In the genomic region with DNA sequence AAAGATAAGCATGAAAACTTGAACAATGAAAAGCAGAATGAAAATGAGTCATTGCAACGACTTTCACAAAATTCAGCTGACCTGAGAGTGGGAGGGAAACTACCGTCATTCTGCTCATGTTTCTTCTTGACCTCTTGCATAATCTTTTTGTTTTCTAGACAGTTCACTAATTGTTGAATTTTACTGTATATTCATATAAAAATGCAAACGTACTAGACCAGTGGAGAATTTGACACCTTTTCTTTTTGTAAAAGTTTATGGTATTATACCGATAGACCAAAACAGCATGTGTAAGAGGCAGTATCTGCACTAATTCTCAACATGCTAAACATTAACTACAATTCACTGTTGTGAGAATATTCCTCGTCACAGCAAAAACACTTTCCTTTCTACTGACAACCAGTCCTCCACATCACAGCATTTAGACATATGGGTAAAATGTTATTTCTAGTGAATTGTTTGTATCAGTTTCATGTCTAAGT, we compare ENCODE assay signal across 1 cellular context.
TF ChIP-seq lines count a peak whose summit lies in the region.

No MANE protein-coding gene starts in this region.

TF ChIP-seq in liver, 16 proteins besides CTCF, POLR2A, EP300 and RAD21 (continued from another document):
- TF ChIP-seq, protein P1, sequence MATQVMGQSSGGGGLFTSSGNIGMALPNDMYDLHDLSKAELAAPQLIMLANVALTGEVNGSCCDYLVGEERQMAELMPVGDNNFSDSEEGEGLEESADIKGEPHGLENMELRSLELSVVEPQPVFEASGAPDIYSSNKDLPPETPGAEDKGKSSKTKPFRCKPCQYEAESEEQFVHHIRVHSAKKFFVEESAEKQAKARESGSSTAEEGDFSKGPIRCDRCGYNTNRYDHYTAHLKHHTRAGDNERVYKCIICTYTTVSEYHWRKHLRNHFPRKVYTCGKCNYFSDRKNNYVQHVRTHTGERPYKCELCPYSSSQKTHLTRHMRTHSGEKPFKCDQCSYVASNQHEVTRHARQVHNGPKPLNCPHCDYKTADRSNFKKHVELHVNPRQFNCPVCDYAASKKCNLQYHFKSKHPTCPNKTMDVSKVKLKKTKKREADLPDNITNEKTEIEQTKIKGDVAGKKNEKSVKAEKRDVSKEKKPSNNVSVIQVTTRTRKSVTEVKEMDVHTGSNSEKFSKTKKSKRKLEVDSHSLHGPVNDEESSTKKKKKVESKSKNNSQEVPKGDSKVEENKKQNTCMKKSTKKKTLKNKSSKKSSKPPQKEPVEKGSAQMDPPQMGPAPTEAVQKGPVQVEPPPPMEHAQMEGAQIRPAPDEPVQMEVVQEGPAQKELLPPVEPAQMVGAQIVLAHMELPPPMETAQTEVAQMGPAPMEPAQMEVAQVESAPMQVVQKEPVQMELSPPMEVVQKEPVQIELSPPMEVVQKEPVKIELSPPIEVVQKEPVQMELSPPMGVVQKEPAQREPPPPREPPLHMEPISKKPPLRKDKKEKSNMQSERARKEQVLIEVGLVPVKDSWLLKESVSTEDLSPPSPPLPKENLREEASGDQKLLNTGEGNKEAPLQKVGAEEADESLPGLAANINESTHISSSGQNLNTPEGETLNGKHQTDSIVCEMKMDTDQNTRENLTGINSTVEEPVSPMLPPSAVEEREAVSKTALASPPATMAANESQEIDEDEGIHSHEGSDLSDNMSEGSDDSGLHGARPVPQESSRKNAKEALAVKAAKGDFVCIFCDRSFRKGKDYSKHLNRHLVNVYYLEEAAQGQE (IDR thresholded peaks at IDR 0.05) = no peak
- TF ChIP-seq SP1 (IDR thresholded peaks at IDR 0.05) = peak; percentile 20
